Comparison of ENCODE assay signal across 19 cellular contexts in genomic region chr12:74964390-74964789, GRCh38.
DNase-seq lines count a peak whose midpoint lies in the region; ATAC-seq, FAIRE-seq and TF ChIP-seq lines count a peak whose summit lies in the region.
"Had no signal": no experiment of that assay in that cellular context is flagged by ENCODE, and none has a peak within 500 bp of the region (broad histone marks: within the 10 kb centered on the region; RNA-seq: fewer than 3 reads in every experiment).

No MANE protein-coding gene starts in this region.

- H3K36me3 ChIP-seq in GM12878 (ENCODE audit: control insufficient read depth in 2 of 2, insufficient read depth in 2 of 2, low read length in 1 of 2) (no peaks in the 10 kb centered on the region), upper lobe of right lung (no peaks in the 10 kb centered on the region)
- H3K36me3 ChIP-seq in CD8-positive, alpha-beta T cell (ENCODE audit: insufficient read depth, low read length): no peaks in the 10 kb centered on the region
- H3K36me3 ChIP-seq: BLaER1, HAP-1 had no signal

- no peak for TF ChIP-seq EP300 in GM12878 (IDR thresholded peaks at IDR 0.05; ENCODE audit: borderline replicate concordance in 1 of 2, control insufficient read depth in 1 of 2, low read depth in 2 of 2, low read length in 2 of 2)

- H4K20me1 ChIP-seq in GM12878 (ENCODE audit: control insufficient read depth, insufficient read depth): no peaks in the 10 kb centered on the region
- H4K20me1 ChIP-seq: BLaER1 had no signal

- H3K27me3 ChIP-seq in GM12878 (replicated peaks in 1 of 2; ENCODE audit: control insufficient read depth in 2 of 2, insufficient read depth in 2 of 2, low read length in 1 of 2) (no peaks in the 10 kb centered on the region), upper lobe of right lung (no peaks in the 10 kb centered on the region)
- H3K27me3 ChIP-seq in CD8-positive, alpha-beta T cell (ENCODE audit: insufficient read depth, low read length): no peaks in the 10 kb centered on the region
- H3K27me3 ChIP-seq: BLaER1 had no signal

- WGBS in GM12878 (ENCODE audit: insufficient coverage, insufficient replicate concordance, low lambda C conversion rate, missing lambda C conversion rate): 8% methylated on average over 2 of the region's 2 CpGs

- no peaks in the 10 kb centered on the region for H3K9me3 Mint-ChIP-seq in Calu3 (ENCODE audit: low read depth, unreplicated experiment)
- no peaks in the 10 kb centered on the region for H3K9me3 Mint-ChIP-seq in CD8-positive, alpha-beta T cell
- H3K9me3 Mint-ChIP-seq in chondrocyte (ENCODE audit: low read depth): no peaks in the 10 kb centered on the region
- H3K9me3 Mint-ChIP-seq: HFFc6 had no signal

- RAD21 ChIA-PET in GM12878 (lab: Charles Lee; ENCODE audit: unreplicated experiment): interaction anchor here (1.1 to 1.8 kb wide), 3 partner anchors 10 to 22 kb away, joined by 3 to 7 read pairs (median 3); no protein-coding TSS in a partner anchor

- no TSS peak for BruUV-seq in Calu3 (replicated peaks; lab: Mats Ljungman, UMichigan)
- BruUV-seq in GM12878 (replicated peaks; lab: Mats Ljungman, UMichigan): no TSS peak

- H3K4me3 ChIP-seq in GM12878 (no peak overlapping the region), upper lobe of right lung (no peak overlapping the region)
- H3K4me3 ChIP-seq in CD8-positive, alpha-beta T cell (ENCODE audit: low read depth, low read length): no peak overlapping the region
- H3K4me3 ChIP-seq: BLaER1, HAP-1 had no signal

- no peaks in the 10 kb centered on the region for H3K9me3 ChIP-seq in GM12878 (replicated peaks; ENCODE audit: control insufficient read depth, insufficient read depth, low read length)
- no peaks in the 10 kb centered on the region for H3K9me3 ChIP-seq in upper lobe of right lung
- H3K9me3 ChIP-seq in CD8-positive, alpha-beta T cell (ENCODE audit: low read length): no peaks in the 10 kb centered on the region
- H3K9me3 ChIP-seq: BLaER1, HAP-1 had no signal

- no peak overlapping the region for H2AFZ ChIP-seq in GM12878 (ENCODE audit: control insufficient read depth, low read depth, low read length)

- H3K9ac ChIP-seq in GM12878 (ENCODE audit: control insufficient read depth, insufficient read depth, low read length): no peak overlapping the region
- H3K9ac ChIP-seq: BLaER1 had no signal

- H3K27ac Mint-ChIP-seq in Calu3 (ENCODE audit: unreplicated experiment) (peak overlapping the region; percentile 91), chondrocyte (ENCODE audit: unreplicated experiment) (no peak overlapping the region)
- H3K27ac Mint-ChIP-seq in CD8-positive, alpha-beta T cell: no peak overlapping the region
- H3K27ac Mint-ChIP-seq: B cell; CD4-positive, CD25-positive, alpha-beta regulatory T cell; CD8-positive, alpha-beta memory T cell; HFFc6 had no signal

- H3K4me3 Mint-ChIP-seq in Calu3 (ENCODE audit: low read depth, unreplicated experiment) (peak overlapping the region; percentile 13), chondrocyte (ENCODE audit: unreplicated experiment) (no peak overlapping the region)
- H3K4me3 Mint-ChIP-seq in CD8-positive, alpha-beta T cell: no peak overlapping the region
- H3K4me3 Mint-ChIP-seq: B cell; CD4-positive, CD25-positive, alpha-beta regulatory T cell; CD8-positive, alpha-beta memory T cell; HFFc6 had no signal

- in situ Hi-C loops in GM12878 (cut with MboI): no loop called here

- peaks cover 4% of the 10 kb centered on the region for H3K36me3 Mint-ChIP-seq in Calu3 (ENCODE audit: insufficient read depth, unreplicated experiment)
- H3K36me3 Mint-ChIP-seq in CD8-positive, alpha-beta T cell: no peaks in the 10 kb centered on the region
- no peaks in the 10 kb centered on the region for H3K36me3 Mint-ChIP-seq in chondrocyte (ENCODE audit: low read depth)
- H3K36me3 Mint-ChIP-seq: CD4-positive, CD25-positive, alpha-beta regulatory T cell; CD8-positive, alpha-beta memory T cell had no signal

- H3K4me1 Mint-ChIP-seq in Calu3 (ENCODE audit: low read depth, unreplicated experiment) (peaks cover 15% of the 10 kb centered on the region), chondrocyte (ENCODE audit: low read depth) (no peaks in the 10 kb centered on the region)
- no peaks in the 10 kb centered on the region for H3K4me1 Mint-ChIP-seq in CD8-positive, alpha-beta T cell (ENCODE audit: low read depth)
- H3K4me1 Mint-ChIP-seq: B cell; CD4-positive, CD25-positive, alpha-beta regulatory T cell; CD8-positive, alpha-beta memory T cell had no signal

- TF ChIP-seq CTCF in Calu3 (IDR thresholded peaks at IDR 0.05; ENCODE audit: unreplicated experiment) (no peak), GM12878 (IDR thresholded peaks at IDR 0.05 in 2 of 3, conservative IDR thresholded peaks at IDR 0.05 in 1 of 3; ENCODE audit: control insufficient read depth in 2 of 3, extremely low read depth in 1 of 3, insufficient read depth in 1 of 3, low read depth in 3 of 3, low read length in 3 of 3) (no peak), upper lobe of right lung (IDR thresholded peaks at IDR 0.05) (no peak), chondrocyte (IDR thresholded peaks at IDR 0.05) (no peak)
- no peak for TF ChIP-seq CTCF in CD8-positive, alpha-beta T cell (IDR thresholded peaks at IDR 0.05)

- TF ChIP-seq RAD21 in GM12878 (IDR thresholded peaks at IDR 0.05; ENCODE audit: insufficient read depth, low read depth, low read length): no peak

- SMC1A ChIA-PET in GM12878 (lab: Charles Lee; ENCODE audit: uncharacterized antibody, unreplicated experiment): interaction anchor here (1.3 to 2.6 kb wide), 5 partner anchors 9 to 36 kb away, joined by 5 to 16 read pairs (median 10); no protein-coding TSS in a partner anchor

- no peak for FAIRE-seq in GM12878 (lab: Jason Lieb, UNC)
- FAIRE-seq: GM12892, H54 had no signal

- POLR2A ChIA-PET in GM12878 (lab: Charles Lee): no interaction called here
- POLR2A ChIA-PET in CD8-positive, alpha-beta T cell (lab: Charles Lee): no interaction called here

- H3K4me2 ChIP-seq in GM12878 (ENCODE audit: control insufficient read depth, insufficient read depth): no peak overlapping the region
- H3K4me2 ChIP-seq: BLaER1 had no signal

- DNase-seq in Calu3 (no peak), GM12878 (ENCODE audit: low read depth, low spot score) (no peak), left lobe of liver (ENCODE audit: low spot score) (no peak), upper lobe of right lung (no peak), chondrocyte (ENCODE audit: low spot score) (no peak), NCI-H2171 treated with DMSO at 0.1 percent for 48 hours (lab: John Stamatoyannopoulos, UW) (no peak)
- DNase-seq in CD8-positive, alpha-beta T cell: no peak
- DNase-seq: CD4-positive, CD25-positive, alpha-beta regulatory T cell; CD8-positive, alpha-beta memory T cell; DMS79 treated with DMSO at 0.1 percent for 48 hours; GF-D8; GOT3; HFFc6 had no signal

- intact Hi-C loops in Calu3 (cut with micrococcal nuclease; ENCODE audit: unreplicated experiment): loop anchor here (1.0 to 2.0 kb wide), 2 partner anchors 74 to 114 kb away; no protein-coding TSS in a partner anchor
- intact Hi-C loops in GM12878 (cut with micrococcal nuclease; ENCODE audit: unreplicated experiment): no loop called here
- intact Hi-C loops in upper lobe of right lung (cut with DNase I): no loop called here
- intact Hi-C loops in CD8-positive, alpha-beta T cell (cut with DNase I, micrococcal nuclease): no loop called here

- peak; percentile 60 for ATAC-seq in GM12878
- peak; percentile 39 for ATAC-seq in left lobe of liver
- no peak for ATAC-seq in upper lobe of right lung
- ATAC-seq in CD8-positive, alpha-beta T cell: no peak

- H3K79me2 ChIP-seq in GM12878 (ENCODE audit: control insufficient read depth, insufficient read depth, low read length): no peaks in the 10 kb centered on the region

- TF ChIP-seq POLR2A in GM12878 (IDR thresholded peaks at IDR 0.05; ENCODE audit: low read depth, low read length): no peak

- H3K27ac ChIP-seq in GM12878 (ENCODE audit: control insufficient read depth, insufficient read depth) (no peak overlapping the region), upper lobe of right lung (peak overlapping the region; percentile 32)
- H3K27ac ChIP-seq in CD8-positive, alpha-beta T cell (ENCODE audit: low read depth, low read length): no peak overlapping the region
- H3K27ac ChIP-seq: BLaER1, C4-2B had no signal

- H3K4me1 ChIP-seq in GM12878 (ENCODE audit: control insufficient read depth, insufficient read depth, low read length) (no peaks in the 10 kb centered on the region), upper lobe of right lung (no peaks in the 10 kb centered on the region)
- no peaks in the 10 kb centered on the region for H3K4me1 ChIP-seq in CD8-positive, alpha-beta T cell (ENCODE audit: insufficient read depth, low read length)
- H3K4me1 ChIP-seq: BLaER1, HAP-1 had no signal

- no peaks in the 10 kb centered on the region for H3K27me3 Mint-ChIP-seq in Calu3 (ENCODE audit: unreplicated experiment)
- H3K27me3 Mint-ChIP-seq in CD8-positive, alpha-beta T cell (ENCODE audit: low read depth): no peaks in the 10 kb centered on the region
- H3K27me3 Mint-ChIP-seq in chondrocyte (ENCODE audit: low read depth): peaks cover 5% of the 10 kb centered on the region
- H3K27me3 Mint-ChIP-seq: B cell; CD4-positive, CD25-positive, alpha-beta regulatory T cell; CD8-positive, alpha-beta memory T cell had no signal

- CTCF ChIA-PET in Calu3 (lab: Charles Lee): interaction anchor here (0.9 to 1.0 kb wide), 2 partner anchors 115 to 233 kb away, joined by 4 to 5 read pairs; no protein-coding TSS in a partner anchor
- CTCF ChIA-PET in GM12878 (lab: Yijun Ruan, JAX): interaction anchor here (0.8 kb wide), 1 partner anchor 54 kb away, joined by 3 read pairs; no protein-coding TSS in a partner anchor
- CTCF ChIA-PET in CD8-positive, alpha-beta T cell (lab: Charles Lee): no interaction called here

TF ChIP-seq in GM12878, 131 proteins besides CTCF, POLR2A, EP300 and RAD21 (continues in another document):
- no peak for TF ChIP-seq NR2C1 (IDR thresholded peaks at IDR 0.05)
- TF ChIP-seq ZBED1 (IDR thresholded peaks at IDR 0.05; ENCODE audit: borderline replicate concordance): no peak

Comparison
In these comparisons a context has a peak if more than half of its experiments do, and no peak if none do; other contexts are left out.
1. ATAC-seq: peak in GM12878 (single experiment) and left lobe of liver (single experiment); none in upper lobe of right lung (single experiment) and CD8-positive, alpha-beta T cell (single experiment).